ENCODE assay signal across 8 cellular contexts in genomic region chr9:123268950-123269302, GRCh38. TPM values are rescaled to one million over a fixed set of nuclear protein-coding genes. Genes with fewer than 3 reads are reported as not detected.
A peak's percentile ranks its signal among the peaks of the same experiment; 100 is the strongest.
DNase-seq lines count a peak whose midpoint lies in the region; ATAC-seq and TF ChIP-seq lines count a peak whose summit lies in the region.

No MANE protein-coding gene starts in this region.

- no peaks in the 10 kb centered on the region for H3K27me3 Mint-ChIP-seq in CD4-positive, alpha-beta T cell

- intact Hi-C loops in CD4-positive, alpha-beta T cell (cut with DNase I, micrococcal nuclease): loop anchor here (1.0 to 10.0 kb wide), 8 partner anchors 53 to 1177 kb away; partner anchors contain the start of genes DENND1A (in 1 of the 2), PDCL (in 1 of the 2), PSMB7 (in 1 of the 2) and TTLL11 (in 1 of the 2)
- intact Hi-C loops in OCI-LY7 (cut with micrococcal nuclease; ENCODE audit: unreplicated experiment) (loop anchor here (1.0 to 2.0 kb wide), 3 partner anchors 34 to 94 kb away; no protein-coding TSS in a partner anchor), ovary (cut with DNase I) (no loop called here)

- peaks cover 25% of the 10 kb centered on the region; the same call in 1 of the 2 replicates for H4K20me1 ChIP-seq in OCI-LY7 (ENCODE audit: insufficient read depth, low read length)

- no peak for TF ChIP-seq POLR2A in ovary (IDR thresholded peaks at IDR 0.05)

- H3K4me1 ChIP-seq in OCI-LY7 (ENCODE audit: insufficient read depth, low read length, poor library complexity, severe bottlenecking): peaks cover 48% of the 10 kb centered on the region
- H3K4me1 ChIP-seq in ovary (ENCODE audit: insufficient read depth): peaks cover 5% of the 10 kb centered on the region

- H3K9me2 ChIP-seq in OCI-LY7 (ENCODE audit: insufficient read depth, low read length): no peaks in the 10 kb centered on the region

- H3K27ac Mint-ChIP-seq in CD4-positive, alpha-beta T cell: peak overlapping the region; percentile 73

- no peaks in the 10 kb centered on the region for H3K9me3 Mint-ChIP-seq in CD4-positive, alpha-beta T cell

- peak overlapping the region; percentile 81 for H3K4me2 ChIP-seq in OCI-LY7 (ENCODE audit: low read length)

- H3K4me1 Mint-ChIP-seq in CD4-positive, alpha-beta T cell (ENCODE audit: low read depth): peaks cover 35% of the 10 kb centered on the region

- ATAC-seq in CD4-positive, alpha-beta T cell (ENCODE audit: poor library complexity): no peak

- DNase-seq in CD4-positive, alpha-beta T cell: no peak
- DNase-seq in OCI-LY7 (ENCODE audit: low spot score) (no peak), epithelial cell of esophagus (ENCODE audit: low read depth) (no peak), ovary (no peak), GM10248 (ENCODE audit: extremely low spot score) (no peak), SHP77 treated with DMSO at 0.1 percent for 48 hours (lab: John Stamatoyannopoulos, UW) (no peak), retina (no peak)
- no peak for DNase-seq in activated CD4-positive, alpha-beta T cell treated with anti-CD3 and anti-CD28 coated beads, Interleukin-2, amount 50 U/mL, for 1 hour

- H3K36me3 Mint-ChIP-seq in CD4-positive, alpha-beta T cell (ENCODE audit: low read depth): no peaks in the 10 kb centered on the region

- no peak for TF ChIP-seq EP300 in ovary (IDR thresholded peaks at IDR 0.05)

- H3K27me3 ChIP-seq in CD4-positive, alpha-beta T cell (ENCODE audit: control insufficient read depth, insufficient read depth, low read length): no peaks in the 10 kb centered on the region
- no peaks in the 10 kb centered on the region for H3K27me3 ChIP-seq in ovary

- CTCF ChIA-PET in CD4-positive, alpha-beta T cell (lab: Charles Lee): interaction anchor here (0.9 to 1.3 kb wide), 2 partner anchors 15 to 43 kb away, joined by 3 read pairs; no protein-coding TSS in a partner anchor
- CTCF ChIA-PET in OCI-LY7 (lab: Charles Lee; ENCODE audit: unreplicated experiment) (interaction anchor here (0.6 to 1.4 kb wide), 11 partner anchors 29 to 188 kb away, joined by 3 to 5 read pairs (median 3); no protein-coding TSS in a partner anchor), GM10248 (lab: Yijun Ruan, JAX) (interaction anchor here (0.6 to 1.9 kb wide), 11 partner anchors 9 to 86 kb away, joined by 3 to 6 read pairs (median 4); no protein-coding TSS in a partner anchor)

- no peaks in the 10 kb centered on the region for H3K36me3 ChIP-seq in OCI-LY7 (ENCODE audit: insufficient read depth, low read length)
- H3K36me3 ChIP-seq in ovary: no peaks in the 10 kb centered on the region

- peak overlapping the region; percentile 62 for H3K27ac ChIP-seq in CD4-positive, alpha-beta T cell (ENCODE audit: low read depth, low read length)
- H3K27ac ChIP-seq in OCI-LY7 (ENCODE audit: low read depth, low read length, poor library complexity, severe bottlenecking): peak overlapping the region; percentile 42
- H3K27ac ChIP-seq in ovary: no peak overlapping the region

- POLR2A ChIA-PET in CD4-positive, alpha-beta T cell (lab: Charles Lee): interaction anchor here (0.6 to 1.8 kb wide), 7 partner anchors 22 to 80 kb away, joined by 3 to 12 read pairs (median 5); no protein-coding TSS in a partner anchor
- POLR2A ChIA-PET in OCI-LY7 (lab: Charles Lee) (interaction anchor here (0.6 to 1.7 kb wide), 5 partner anchors 8 to 173 kb away, joined by 3 to 5 read pairs (median 3); no protein-coding TSS in a partner anchor), GM10248 (lab: Yijun Ruan, JAX) (interaction anchor here (0.7 kb wide), 1 partner anchor 70 kb away, joined by 3 read pairs; no protein-coding TSS in a partner anchor)

- no TSS peak for BruUV-seq in OCI-LY7 (replicated peaks; lab: Mats Ljungman, UMichigan)

- peaks cover 41% of the 10 kb centered on the region for H3K79me2 ChIP-seq in OCI-LY7 (ENCODE audit: insufficient read depth, low read depth, low read length)

- no peak for TF ChIP-seq CTCF in CD4-positive, alpha-beta T cell (IDR thresholded peaks at IDR 0.05)
- TF ChIP-seq CTCF in OCI-LY7 (conservative IDR thresholded peaks at IDR 0.05; ENCODE audit: low read length) (no peak), epithelial cell of esophagus (IDR thresholded peaks at IDR 0.05; ENCODE audit: insufficient read depth, low read depth, low read length, missing control alignments) (no peak), ovary (IDR thresholded peaks at IDR 0.05) (no peak), GM10248 (IDR thresholded peaks at IDR 0.05; ENCODE audit: control extremely low read depth, extremely low read depth, low read depth, missing control alignments) (no peak)

- H3K4me3 Mint-ChIP-seq in CD4-positive, alpha-beta T cell: peak overlapping the region; percentile 89

- peak overlapping the region; percentile 84 for H2AFZ ChIP-seq in OCI-LY7 (ENCODE audit: low read length)

- no peaks in the 10 kb centered on the region for H3K9me3 ChIP-seq in CD4-positive, alpha-beta T cell (ENCODE audit: control insufficient read depth, low read length)
- no peaks in the 10 kb centered on the region for H3K9me3 ChIP-seq in OCI-LY7 (ENCODE audit: low read length)
- H3K9me3 ChIP-seq in ovary: no peaks in the 10 kb centered on the region

- 0 to 1% (median 1%) methylated on average over 2 to 20 of the region's 20 CpGs for WGBS in ovary, 3 donors

- H3K4me3 ChIP-seq in OCI-LY7 (ENCODE audit: low read depth, low read length, poor library complexity, severe bottlenecking) (peak overlapping the region; percentile 98), epithelial cell of esophagus (ENCODE audit: low read length) (peak overlapping the region; percentile 57), ovary (peak overlapping the region; percentile 81)

RNA-seq across cellular contexts. Expression of gene STRBP, which starts 0.5 kb away (rescaled TPM):
- total RNA-seq in CD4-positive, alpha-beta T cell: 10 to 100 TPM; 10.9 to 12.0 TPM
- 82.8 and 96.0 TPM in 2 replicates for total RNA-seq in OCI-LY7 (2014; rRNA removed; shearing (Covaris generic))
- 179 and 184 TPM in 2 replicates for total RNA-seq in OCI-LY7 (2022)
- 10 to 100 TPM in 6 of 7 donors, 1 to 10 TPM in 1; 7.4 to 18.8 (median 11.2) TPM for total RNA-seq in ovary
- 1 to 10 TPM; 4.9 to 7.2 TPM for polyA plus RNA-seq in ovary

Comparison
In these comparisons a context has a peak if more than half of its experiments do, and no peak if none do; other contexts are left out.
1. H3K27ac ChIP-seq: peak in CD4-positive, alpha-beta T cell (single experiment) and OCI-LY7 (single experiment); none in ovary (0 of 2).
2. RNA of gene STRBP, which starts 0.5 kb away (total RNA-seq): 82.8 to 184 TPM in OCI-LY7; 10.9 to 12.0 TPM in CD4-positive, alpha-beta T cell and 7.4 to 18.8 TPM in ovary; every median in the first group is over 4 times any median in the second.
3. intact Hi-C loops: an anchor here in CD4-positive, alpha-beta T cell (1.0 to 10.0 kb wide) and OCI-LY7 (1.0 to 2.0 kb wide); none called in ovary.
4. Peak in every context shown above with its lines, with median percentiles within 50 percentile points of each other: H3K4me3 ChIP-seq.